Comparison of ENCODE assay signal across 8 cellular contexts in genomic region chr6:26595669-26596269, GRCh38. TPM values are rescaled to one million over a fixed set of nuclear protein-coding genes. Genes with fewer than 3 reads are reported as not detected.
DNase-seq lines count a peak whose midpoint lies in the region; ATAC-seq and TF ChIP-seq lines count a peak whose summit lies in the region.

No MANE protein-coding gene starts in this region.

- H3K4me3 ChIP-seq in BJ (ENCODE audit: low read depth, low read length) (peak overlapping the region; percentile 55), duodenal mucosa (ENCODE audit: low read depth in 1 of 2, low read length in 2 of 2) (peak overlapping the region; percentile 72 to 79), lower leg skin (ENCODE audit: low read depth, poor library complexity, severe bottlenecking) (no peak overlapping the region)

- H3K9me3 ChIP-seq in duodenal mucosa (ENCODE audit: control insufficient read depth in 1 of 2, low read length in 2 of 2) = no peaks in the 10 kb centered on the region

- POLR2A ChIA-PET in BJ (lab: Charles Lee) = interaction anchor here (0.6 to 0.7 kb wide), 2 partner anchors 19 to 549 kb away, joined by 3 to 4 read pairs; no protein-coding TSS in a partner anchor

- ATAC-seq in HG03521 (IDR thresholded peaks at IDR 0.05; ENCODE audit: unreplicated experiment) = peak; percentile 46

- no peak for TF ChIP-seq POLR2A in lower leg skin (IDR thresholded peaks at IDR 0.05)

- 1% methylated on average over 39 of the region's 39 CpGs for WGBS in lower leg skin, 2 donors

- H3K27ac ChIP-seq in duodenal mucosa (ENCODE audit: low read depth, low read length) = peak overlapping the region; percentile 3

- peaks cover 4% of the 10 kb centered on the region for H3K36me3 ChIP-seq in BJ (ENCODE audit: control insufficient read depth, insufficient read depth, low read length)
- H3K36me3 ChIP-seq in duodenal mucosa (ENCODE audit: control insufficient read depth in 1 of 2, insufficient read depth in 2 of 2, low read length in 2 of 2) = peaks cover 16 to 22% of the 10 kb centered on the region in 2 donors

- no peaks in the 10 kb centered on the region for H3K27me3 ChIP-seq in BJ (ENCODE audit: control insufficient read depth, insufficient read depth, low read length)
- H3K27me3 ChIP-seq in duodenal mucosa (ENCODE audit: control insufficient read depth in 1 of 2, insufficient read depth in 2 of 2, low read length in 2 of 2) = peaks cover 7 to 30% of the 10 kb centered on the region in 2 donors

- DNase-seq in BJ (ENCODE audit: low read depth) (no peak), GM19240 (ENCODE audit: insufficient read length, low spot score) (peak; percentile 40), NCI-H526 treated with DMSO at 0.1 percent for 48 hours (lab: John Stamatoyannopoulos, UW) (peak; percentile 90), lower leg skin (ENCODE audit: low spot score in 2 of 2) (peak; percentile 87 to 98)
- peak; percentile 80 to 83 for DNase-seq in activated CD4-positive, alpha-beta T cell treated with anti-CD3 and anti-CD28 coated beads, Interleukin-2, amount 50 U/mL, for 24 hours (ENCODE audit: low read depth in 1 of 2, low spot score in 1 of 2)
- peak; percentile 90 for DNase-seq in stimulated activated CD4-positive, alpha-beta T cell treated with anti-CD3 and anti-CD28 coated beads, Interleukin-4, amount 100 ng/mL, for 1 hour

- CTCF ChIA-PET in BJ (lab: Yijun Ruan, JAX) = interaction anchor here (0.5 to 3.8 kb wide), 40 partner anchors 11 to 548 kb away, joined by 3 to 51 read pairs (median 4); partner anchors contain the start of gene HMGN4

- TF ChIP-seq CTCF in BJ (IDR thresholded peaks at IDR 0.05; ENCODE audit: insufficient read depth, low read depth, low read length) (peak; percentile 97), lower leg skin (IDR thresholded peaks at IDR 0.05) (peak in 1 of 3 donors; percentile 81)

- intact Hi-C loops in lower leg skin (cut with DNase I; ENCODE audit: low total_unique reads) = no loop called here

- H3K9ac ChIP-seq in duodenal mucosa (ENCODE audit: low read depth in 1 of 2, low read length in 2 of 2) = peak overlapping the region; percentile 35 to 54

- H3K4me1 ChIP-seq in duodenal mucosa (ENCODE audit: control insufficient read depth in 1 of 2, insufficient read depth in 2 of 2, low read length in 2 of 2) = peaks cover 7 to 15% of the 10 kb centered on the region in 2 donors

RNA-seq across cellular contexts. Expression of gene ABT1, which starts 1.0 kb away (rescaled TPM):
- polyA plus RNA-seq in BJ (2011; rRNA removed) = 16.1 and 18.4 TPM in 2 replicates
- 9.2 and 11.0 TPM in 2 replicates for polyA minus RNA-seq in BJ (2011; rRNA and poly(A)+ RNA removed)
- total RNA-seq in lower leg skin = 10 to 100 TPM; 22.0 to 25.7 (median 24.2) TPM

RNA-seq across cellular contexts. Expression of gene HMGN4, which starts 57.6 kb away (rescaled TPM):
- polyA plus RNA-seq in BJ (2011; rRNA removed) = 41.4 and 60.9 TPM in 2 replicates
- 11.8 and 16.5 TPM in 2 replicates for polyA minus RNA-seq in BJ (2011; rRNA and poly(A)+ RNA removed)
- total RNA-seq in lower leg skin = 10 to 100 TPM; 27.1 to 43.0 (median 39.2) TPM
